ENCODE assay signal across 12 cellular contexts in genomic region chr5:179610109-179610902, GRCh38. TPM values are rescaled to one million over a fixed set of nuclear protein-coding genes. Genes with fewer than 3 reads are reported as not detected.
A peak's percentile ranks its signal among the peaks of the same experiment; 100 is the strongest.
DNase-seq lines count a peak whose midpoint lies in the region; ATAC-seq and TF ChIP-seq lines count a peak whose summit lies in the region.
"Had no signal": no experiment of that assay in that cellular context is flagged by ENCODE, and none has a peak within 500 bp of the region (broad histone marks: within the 10 kb centered on the region; RNA-seq: fewer than 3 reads in every experiment).

No MANE protein-coding gene starts in this region.

- H3K36me3 ChIP-seq in transverse colon = peaks cover 0 to 47% (median 20%) of the 10 kb centered on the region in 4 donors

- H3K4me3 ChIP-seq in transverse colon = no peak overlapping the region

- 50 to 71% methylated on average over 1 to 23 of the region's 23 CpGs for WGBS in transverse colon (ENCODE audit: low coverage in 1 of 2), 2 donors

- ATAC-seq in memory B cell (ENCODE audit: low read depth) = no peak
- ATAC-seq in HG02973 (IDR thresholded peaks at IDR 0.05; ENCODE audit: unreplicated experiment) = no peak
- ATAC-seq in GM19455 (IDR thresholded peaks at IDR 0.05; ENCODE audit: unreplicated experiment) = no peak

- H3K9me3 Mint-ChIP-seq in activated naive CD4-positive, alpha-beta T cell treated with anti-CD3 and anti-CD28 coated beads for 36 hours = no peaks in the 10 kb centered on the region
- no peaks in the 10 kb centered on the region for H3K9me3 Mint-ChIP-seq in memory B cell

- no peak overlapping the region for H3K4me3 Mint-ChIP-seq in activated naive CD4-positive, alpha-beta T cell treated with anti-CD3 and anti-CD28 coated beads for 36 hours
- no peak overlapping the region for H3K4me3 Mint-ChIP-seq in memory B cell

- H3K27me3 Mint-ChIP-seq in activated naive CD4-positive, alpha-beta T cell treated with anti-CD3 and anti-CD28 coated beads for 36 hours (ENCODE audit: low read depth) = no peaks in the 10 kb centered on the region
- H3K27me3 Mint-ChIP-seq in memory B cell = no peaks in the 10 kb centered on the region

- H3K27ac ChIP-seq in transverse colon = peak overlapping the region in 3 of 4 donors; percentile 3 to 52 (median 29)

- intact Hi-C loops in activated naive CD4-positive, alpha-beta T cell treated with anti-CD3 and anti-CD28 coated beads for 36 hours (cut with micrococcal nuclease) = no loop called here
- intact Hi-C loops in transverse colon (cut with DNase I; ENCODE audit: low total_unique reads) = no loop called here

- TF ChIP-seq EP300 in transverse colon (IDR thresholded peaks at IDR 0.05; ENCODE audit: low read depth) = no peak

- DNase-seq in activated naive CD4-positive, alpha-beta T cell treated with anti-CD3 and anti-CD28 coated beads for 36 hours = no peak
- no peak for DNase-seq in activated naive CD4-positive, alpha-beta T cell treated with anti-CD3 and anti-CD28 coated beads, Interleukin-2, amount 50 U/mL, for 16 hours
- DNase-seq in activated T-cell treated with anti-CD3 and anti-CD28 coated beads, Interleukin-2, amount 50 U/mL, for 48 hours = peak; percentile 41 to 42
- DNase-seq in memory B cell (ENCODE audit: low spot score in 2 of 2) (no peak), transverse colon (no peak), NCI-H1436 (lab: John Stamatoyannopoulos, UW) (no peak)
- DNase-seq: activated CD8-positive, alpha-beta memory T cell treated with anti-CD3 and anti-CD28 coated beads, Interleukin-2, amount 50 U/mL, for 48 hours; HCEC 1CT; NCI-H2171; RPMI8226 had no signal

- no peak for TF ChIP-seq POLR2A in transverse colon (IDR thresholded peaks at IDR 0.05)

- peaks cover 5 to 34% (median 13%) of the 10 kb centered on the region in 4 donors for H3K4me1 ChIP-seq in transverse colon

- CTCF ChIA-PET in activated naive CD4-positive, alpha-beta T cell treated with anti-CD3 and anti-CD28 coated beads for 36 hours (lab: Charles Lee) = interaction anchor here (1.3 kb wide), 1 partner anchor 14 kb away, joined by 5 read pairs; the partner anchor contains the start of gene HNRNPH1

- peaks cover 27% of the 10 kb centered on the region for H3K4me1 Mint-ChIP-seq in activated naive CD4-positive, alpha-beta T cell treated with anti-CD3 and anti-CD28 coated beads for 36 hours (ENCODE audit: low read depth)
- peaks cover 12% of the 10 kb centered on the region for H3K4me1 Mint-ChIP-seq in memory B cell

- in situ Hi-C loops in transverse colon (cut with MboI; ENCODE audit: low pct_ligation_motif_present in 1 of 4, low pct_unique_long_range_greater_than_20kb in 1 of 4, low sequenced_read_pairs in 3 of 4) = no loop called here

- H3K36me3 Mint-ChIP-seq in activated naive CD4-positive, alpha-beta T cell treated with anti-CD3 and anti-CD28 coated beads for 36 hours (ENCODE audit: low read depth) = peaks cover 35% of the 10 kb centered on the region
- H3K36me3 Mint-ChIP-seq in memory B cell = peaks cover 48% of the 10 kb centered on the region

- H3K9me3 ChIP-seq in transverse colon = no peaks in the 10 kb centered on the region

- H3K27me3 ChIP-seq in transverse colon = no peaks in the 10 kb centered on the region

- H3K27ac Mint-ChIP-seq in activated naive CD4-positive, alpha-beta T cell treated with anti-CD3 and anti-CD28 coated beads for 36 hours = peak overlapping the region; percentile 64
- H3K27ac Mint-ChIP-seq in memory B cell = peak overlapping the region; percentile 72

- no peak for TF ChIP-seq CTCF in transverse colon (IDR thresholded peaks at IDR 0.05)

RNA-seq across cellular contexts. Expression of gene HNRNPH1, which starts 13.2 kb away (rescaled TPM):
- total RNA-seq in activated naive CD4-positive, alpha-beta T cell treated with anti-CD3 and anti-CD28 coated beads for 36 hours = 100 to 1,000 TPM; 708 to 713 TPM
- total RNA-seq in transverse colon = 100 to 1,000 TPM; 358 to 910 (median 594) TPM

RNA-seq across cellular contexts. Expression of gene RUFY1, which starts 60.0 kb away (rescaled TPM):
- 10 to 100 TPM; 27.8 to 31.0 TPM for total RNA-seq in activated naive CD4-positive, alpha-beta T cell treated with anti-CD3 and anti-CD28 coated beads for 36 hours
- 10 to 100 TPM; 37.7 to 98.5 (median 52.7) TPM for total RNA-seq in transverse colon

Comparison
In these comparisons a context has a peak if more than half of its experiments do, and no peak if none do; other contexts are left out.
1. DNase-seq: peak in activated T-cell treated with anti-CD3 and anti-CD28 coated beads, Interleukin-2, amount 50 U/mL, for 48 hours (2 of 2); none in activated naive CD4-positive, alpha-beta T cell treated with anti-CD3 and anti-CD28 coated beads for 36 hours (single experiment), activated naive CD4-positive, alpha-beta T cell treated with anti-CD3 and anti-CD28 coated beads, Interleukin-2, amount 50 U/mL, for 16 hours (single experiment), memory B cell (0 of 2), transverse colon (single experiment) and NCI-H1436 (single experiment).